Comparison of ENCODE assay signal across 1 cellular context in genomic region chr6:104957301-104958177, GRCh38.
TF ChIP-seq lines count a peak whose summit lies in the region.

No MANE protein-coding gene starts in this region.

TF ChIP-seq in K562, 482 proteins besides CTCF, POLR2A, EP300 and RAD21 (continued from another document):
- TF ChIP-seq ZBTB11 (CRISPR knock-in tag; IDR thresholded peaks at IDR 0.05) (no peak), RBM34 (IDR thresholded peaks at IDR 0.05; ENCODE audit: borderline replicate concordance, insufficient read depth, low read length) (no peak), ZNF561 (CRISPR knock-in tag; conservative IDR thresholded peaks at IDR 0.05) (no peak), ATF7 (IDR thresholded peaks at IDR 0.05) (no peak; the same call in 1 of the 2 replicates), TCFL5 (CRISPR knock-in tag; conservative IDR thresholded peaks at IDR 0.05) (no peak), HNRNPL (IDR thresholded peaks at IDR 0.05; ENCODE audit: low read depth, low read length) (no peak), SUPT5H (IDR thresholded peaks at IDR 0.05) (peak; percentile 54), ZNF707 (CRISPR knock-in tag; conservative IDR thresholded peaks at IDR 0.05) (no peak), KAT7 (CRISPR knock-in tag; IDR thresholded peaks at IDR 0.05; ENCODE audit: borderline replicate concordance) (no peak), TCF15 (CRISPR knock-in tag; IDR thresholded peaks at IDR 0.05) (no peak), KDM4B (IDR thresholded peaks at IDR 0.05; ENCODE audit: borderline replicate concordance in 2 of 2, low read depth in 1 of 2) (no peak), ELF1 (tag; IDR thresholded peaks at IDR 0.05) (no peak), HSF4 (CRISPR knock-in tag; IDR thresholded peaks at IDR 0.05; ENCODE audit: borderline replicate concordance) (no peak), E2F5 (CRISPR knock-in tag; IDR thresholded peaks at IDR 0.05) (no peak), LEF1 (IDR thresholded peaks at IDR 0.05) (0 out of 2 replicates have a peak, but pooled peaks have one; percentile 21), HES1 (IDR thresholded peaks at IDR 0.05; ENCODE audit: low read depth) (no peak), PURB (CRISPR knock-in tag; IDR thresholded peaks at IDR 0.05; ENCODE audit: low read depth) (no peak), ZNF274 (IDR thresholded peaks at IDR 0.05; ENCODE audit: borderline replicate concordance, low read depth, low read length) (no peak), ZNF12 (CRISPR knock-in tag; IDR thresholded peaks at IDR 0.05) (no peak), CREB1 (IDR thresholded peaks at IDR 0.05) (no peak), CREB1 (CRISPR knock-in tag; IDR thresholded peaks at IDR 0.05) (no peak), TCF7L2 (IDR thresholded peaks at IDR 0.05; ENCODE audit: low read depth, low read length) (no peak), ADNP (tag; IDR thresholded peaks at IDR 0.05) (no peak), ZBTB7A (IDR thresholded peaks at IDR 0.05; ENCODE audit: borderline replicate concordance, control insufficient read depth, low read depth, low read length) (0 out of 2 replicates have a peak, but pooled peaks have one; percentile 39), ZNF507 (tag; conservative IDR thresholded peaks at IDR 0.05) (no peak), GTF2F1 (IDR thresholded peaks at IDR 0.05; ENCODE audit: low read depth, low read length) (0 out of 2 replicates have a peak, but pooled peaks have one; percentile 34), ZNF124 (CRISPR knock-in tag; IDR thresholded peaks at IDR 0.05) (no peak), TARDBP (IDR thresholded peaks at IDR 0.05) (no peak), FOXM1 (IDR thresholded peaks at IDR 0.05; ENCODE audit: low read depth) (no peak), FOXM1 (CRISPR knock-in tag; IDR thresholded peaks at IDR 0.05; ENCODE audit: low read depth) (no peak), FIP1L1 (IDR thresholded peaks at IDR 0.05; ENCODE audit: low read depth, low read length, poor library complexity, severe bottlenecking) (no peak), NELFE (IDR thresholded peaks at IDR 0.05; ENCODE audit: insufficient read depth, insufficient read length) (no peak), HOMEZ (CRISPR knock-in tag; IDR thresholded peaks at IDR 0.05) (no peak), E2F4 (CRISPR knock-in tag; IDR thresholded peaks at IDR 0.05; ENCODE audit: low read depth) (no peak), HNRNPK (IDR thresholded peaks at IDR 0.05; ENCODE audit: low read depth, low read length, poor library complexity, severe bottlenecking) (peak; percentile 6), MITF (IDR thresholded peaks at IDR 0.05) (no peak), HMBOX1 (IDR thresholded peaks at IDR 0.05) (peak; percentile 97), HDAC2 (IDR thresholded peaks at IDR 0.05) (no peak), MEF2D (tag; conservative IDR thresholded peaks at IDR 0.05; ENCODE audit: low read depth) (no peak), NFYB (IDR thresholded peaks at IDR 0.05; ENCODE audit: extremely low read depth, insufficient read length) (no peak), PML (IDR thresholded peaks at IDR 0.05; ENCODE audit: low read length) (0 out of 2 replicates have a peak, but pooled peaks have one; percentile 50), SMAD4 (CRISPR knock-in tag; conservative IDR thresholded peaks at IDR 0.05) (no peak; the same call in 1 of the 2 replicates)
